29 cellular contexts compared by ENCODE assay signal in genomic region chr5:73337586-73337985, GRCh38.
DNase-seq lines count a peak whose midpoint lies in the region; ATAC-seq and TF ChIP-seq lines count a peak whose summit lies in the region.
"Had no signal": no experiment of that assay in that cellular context is flagged by ENCODE, and none has a peak within 500 bp of the region (broad histone marks: within the 10 kb centered on the region; RNA-seq: fewer than 3 reads in every experiment).

No MANE protein-coding gene starts in this region.

- no peak for TF ChIP-seq EP300 in SK-N-SH (IDR thresholded peaks at IDR 0.05; ENCODE audit: borderline replicate concordance in 1 of 2, low read depth in 1 of 2, low read length in 1 of 2)
- no peak for TF ChIP-seq EP300 in esophagus muscularis mucosa (IDR thresholded peaks at IDR 0.05)

- no peaks in the 10 kb centered on the region for H3K9me2 ChIP-seq in SK-N-SH

- peaks cover 63% of the 10 kb centered on the region for H3K4me1 Mint-ChIP-seq in osteocyte (ENCODE audit: unreplicated experiment)
- H3K4me1 Mint-ChIP-seq: activated CD4-positive, alpha-beta memory T cell treated with anti-CD3 and anti-CD28 coated beads, Interleukin-2, amount 10 ng/mL, durations not matched to agents 7 days and 5 days; activated naive CD4-positive, alpha-beta T cell treated with anti-CD3 and anti-CD28 coated beads, Interleukin-2, amount 10 ng/mL, durations not matched to agents 7 days and 5 days; naive B cell; stimulated activated memory B cell treated with anti-CD40 and anti-IgM and Interleukin-4, amounts not matched to agents 10 μg/mL and 1 μg/mL and 100 μg/mL, for 72 hours had no signal

- no peak for ATAC-seq in SK-N-SH treated with all-trans-retinoic acid at 6 μM for 48 hours
- no peak for ATAC-seq in left ventricle myocardium superior
- no peak for ATAC-seq in HG03521 (IDR thresholded peaks at IDR 0.05; ENCODE audit: unreplicated experiment)
- ATAC-seq: effector memory CD8-positive, alpha-beta T cell; K562; stimulated activated memory B cell treated with anti-CD40 and anti-IgM and Interleukin-4, amounts not matched to agents 10 μg/mL and 1 μg/mL and 100 μg/mL, for 72 hours; upper lobe of right lung had no signal

- H3K27me3 Mint-ChIP-seq in osteocyte (ENCODE audit: unreplicated experiment) = no peaks in the 10 kb centered on the region

- H3K36me3 ChIP-seq in SK-N-SH (replicated peaks in 1 of 2; ENCODE audit: control insufficient read depth in 1 of 2, insufficient read depth in 2 of 2, low read length in 1 of 2) (no peaks in the 10 kb centered on the region), esophagus muscularis mucosa (no peaks in the 10 kb centered on the region), SJCRH30 (no peaks in the 10 kb centered on the region)
- H3K36me3 ChIP-seq: upper lobe of right lung had no signal

- TF ChIP-seq CTCF in SK-N-SH (IDR thresholded peaks at IDR 0.05) = no peak
- no peak for TF ChIP-seq CTCF in esophagus muscularis mucosa (IDR thresholded peaks at IDR 0.05)
- TF ChIP-seq CTCF in osteocyte (IDR thresholded peaks at IDR 0.05) = no peak

- H3K4me1 ChIP-seq in SK-N-SH (ENCODE audit: control insufficient read depth in 1 of 2, insufficient read depth in 2 of 2, low read depth in 1 of 2, low read length in 1 of 2) = peaks cover 0 to 14% of the 10 kb centered on the region in 2 experiments; a peak in 2 of 4 replicates
- peaks cover 0 to 7% (median 3%) of the 10 kb centered on the region in 4 donors for H3K4me1 ChIP-seq in esophagus muscularis mucosa
- H3K4me1 ChIP-seq in SJCRH30 = no peaks in the 10 kb centered on the region
- H3K4me1 ChIP-seq: upper lobe of right lung had no signal

- peak overlapping the region; percentile 98 for H3K27ac Mint-ChIP-seq in osteocyte (ENCODE audit: unreplicated experiment)
- H3K27ac Mint-ChIP-seq: activated CD4-positive, alpha-beta memory T cell treated with anti-CD3 and anti-CD28 coated beads, Interleukin-2, amount 10 ng/mL, durations not matched to agents 7 days and 5 days; activated naive CD4-positive, alpha-beta T cell treated with anti-CD3 and anti-CD28 coated beads, Interleukin-2, amount 10 ng/mL, durations not matched to agents 7 days and 5 days; CD4-positive, alpha-beta T cell; effector memory CD8-positive, alpha-beta T cell; mesothelial cell of epicardium; naive B cell; stimulated activated memory B cell treated with anti-CD40 and anti-IgM and Interleukin-4, amounts not matched to agents 10 μg/mL and 1 μg/mL and 100 μg/mL, for 72 hours; T-helper 2 cell treated with Interferon-gamma antibody and Interleukin-4, amounts not matched to agents 5 μg/mL and 100 μg/mL, for 36 hours had no signal

- POLR2A ChIA-PET in SK-N-SH (lab: Yijun Ruan, JAX) = no interaction called here

- H3K36me3 Mint-ChIP-seq in osteocyte (ENCODE audit: unreplicated experiment) = peaks cover under 1% of the 10 kb centered on the region
- H3K36me3 Mint-ChIP-seq: activated naive CD4-positive, alpha-beta T cell treated with anti-CD3 and anti-CD28 coated beads, Interleukin-2, amount 10 ng/mL, durations not matched to agents 7 days and 5 days; mesothelial cell of epicardium had no signal

- DNase-seq in SK-N-SH (no peak), esophagus muscularis mucosa (ENCODE audit: extremely low spot score) (no peak), osteocyte (ENCODE audit: extremely low spot score, unreplicated experiment) (no peak), NCI-H2227 (lab: John Stamatoyannopoulos, UW; ENCODE audit: unreplicated experiment) (no peak), left ventricle myocardium superior (no peak), SJCRH30 (no peak)
- DNase-seq: activated CD4-positive, alpha-beta memory T cell treated with anti-CD3 and anti-CD28 coated beads, Interleukin-2, amount 10 ng/mL, durations not matched to agents 7 days and 5 days; activated CD4-positive, alpha-beta T cell treated with anti-CD3 and anti-CD28 coated beads for 1 hour; activated CD8-positive, alpha-beta memory T cell treated with anti-CD3 and anti-CD28 coated beads, Interleukin-2, amount 50 U/mL, for 48 hours; activated naive CD4-positive, alpha-beta T cell treated with anti-CD3 and anti-CD28 coated beads, Interleukin-2, amount 10 ng/mL, durations not matched to agents 7 days and 5 days; CD4-positive, alpha-beta T cell; effector memory CD8-positive, alpha-beta T cell; erythroblast; head of caudate nucleus; islet precursor cell; naive B cell; NCI-H1048; NCI-H187; NCI-H2227 treated with DMSO at 0.1 percent for 48 hours; NK-92 treated with Interleukin-12 subunit alpha and Interleukin-12 subunit beta, amount 100 ng/mL, for 24 hours; Right ventricle myocardium superior; upper lobe of right lung had no signal

- WGBS in SK-N-SH (ENCODE audit: low lambda C conversion rate) = 83% methylated on average over 5 of the region's 5 CpGs
- WGBS in esophagus muscularis mucosa = 84% methylated on average over 5 of the region's 5 CpGs

- H3F3A ChIP-seq in SK-N-SH (replicated peaks; ENCODE audit: insufficient read depth) = peaks cover 17% of the 10 kb centered on the region

- peak overlapping the region; percentile 33; the same call in 1 of the 2 replicates for H3K9ac ChIP-seq in SK-N-SH

- H3K9me3 Mint-ChIP-seq in osteocyte (ENCODE audit: unreplicated experiment) = peaks cover under 1% of the 10 kb centered on the region
- H3K9me3 Mint-ChIP-seq: activated CD4-positive, alpha-beta memory T cell treated with anti-CD3 and anti-CD28 coated beads, Interleukin-2, amount 10 ng/mL, durations not matched to agents 7 days and 5 days; activated naive CD4-positive, alpha-beta T cell treated with anti-CD3 and anti-CD28 coated beads, Interleukin-2, amount 10 ng/mL, durations not matched to agents 7 days and 5 days; CD4-positive, alpha-beta T cell; T-helper 2 cell treated with Interferon-gamma antibody and Interleukin-4, amounts not matched to agents 5 μg/mL and 100 μg/mL, for 36 hours had no signal

- H3K27me3 ChIP-seq in SK-N-SH (ENCODE audit: insufficient read depth) (no peaks in the 10 kb centered on the region), esophagus muscularis mucosa (peaks cover 0 to 26% (median 0%) of the 10 kb centered on the region in 4 donors), SJCRH30 (peaks cover 16% of the 10 kb centered on the region)

- H3K79me2 ChIP-seq in SK-N-SH (ENCODE audit: insufficient read depth) = no peaks in the 10 kb centered on the region

- TF ChIP-seq POLR2A in esophagus muscularis mucosa (IDR thresholded peaks at IDR 0.05; ENCODE audit: low read depth) = no peak

- H3K9me3 ChIP-seq in SK-N-SH (no peaks in the 10 kb centered on the region), esophagus muscularis mucosa (peaks cover 0 to 4% (median 0%) of the 10 kb centered on the region in 4 donors), SJCRH30 (replicated peaks) (no peaks in the 10 kb centered on the region; the same call in 1 of the 2 replicates)
- H3K9me3 ChIP-seq: upper lobe of right lung had no signal

- CTCF ChIA-PET in SK-N-SH (lab: Yijun Ruan, JAX) = interaction anchor here (0.6 kb wide), 1 partner anchor 32 kb away, joined by 3 read pairs; no protein-coding TSS in a partner anchor

- H3K4me3 ChIP-seq in SK-N-SH (ENCODE audit: low read depth in 2 of 2, low read length in 1 of 2) (no peak overlapping the region), esophagus muscularis mucosa (no peak overlapping the region), SJCRH30 (no peak overlapping the region)
- H3K4me3 ChIP-seq: coronary artery, K562, upper lobe of right lung had no signal

- no peaks in the 10 kb centered on the region for H4K20me1 ChIP-seq in SK-N-SH (ENCODE audit: insufficient read depth)

- intact Hi-C loops in esophagus muscularis mucosa (cut with DNase I) (no loop called here), left ventricle myocardium superior (cut with micrococcal nuclease) (no loop called here)

- H3K27ac ChIP-seq in SK-N-SH (ENCODE audit: low read depth in 2 of 2, low read length in 1 of 2) (peak overlapping the region in 1 of 2 experiments; percentile 75; a peak in 2 of 4 replicates), esophagus muscularis mucosa (replicated peaks in 1 of 4) (peak overlapping the region in 3 of 4 donors; percentile 5 to 65 (median 55)), SJCRH30 (no peak overlapping the region)
- H3K27ac ChIP-seq: coronary artery, upper lobe of right lung had no signal

- H3K4me2 ChIP-seq in SK-N-SH = peak overlapping the region; percentile 26

- H3K4me3 Mint-ChIP-seq in osteocyte (ENCODE audit: unreplicated experiment) = peak overlapping the region; percentile 64
- H3K4me3 Mint-ChIP-seq: activated CD4-positive, alpha-beta memory T cell treated with anti-CD3 and anti-CD28 coated beads, Interleukin-2, amount 10 ng/mL, durations not matched to agents 7 days and 5 days; activated naive CD4-positive, alpha-beta T cell treated with anti-CD3 and anti-CD28 coated beads, Interleukin-2, amount 10 ng/mL, durations not matched to agents 7 days and 5 days; CD4-positive, alpha-beta T cell; effector memory CD8-positive, alpha-beta T cell; mesothelial cell of epicardium; naive B cell; stimulated activated memory B cell treated with anti-CD40 and anti-IgM and Interleukin-4, amounts not matched to agents 10 μg/mL and 1 μg/mL and 100 μg/mL, for 72 hours; T-helper 2 cell treated with Interferon-gamma antibody and Interleukin-4, amounts not matched to agents 5 μg/mL and 100 μg/mL, for 36 hours had no signal

- no peak overlapping the region for H2AFZ ChIP-seq in SK-N-SH (ENCODE audit: low read depth)

- no peak for TF ChIP-seq RAD21 in SK-N-SH (IDR thresholded peaks at IDR 0.05; ENCODE audit: low read length)

TF ChIP-seq in SK-N-SH, 30 proteins besides CTCF, POLR2A, EP300 and RAD21 (continues in another document):
- TF ChIP-seq MAX (IDR thresholded peaks at IDR 0.05; ENCODE audit: low read depth) = no peak
- no peak for TF ChIP-seq MXI1 (IDR thresholded peaks at IDR 0.05; ENCODE audit: low read depth, low read length)
- TF ChIP-seq POLR2AphosphoS5 (IDR thresholded peaks at IDR 0.05; ENCODE audit: low read depth, low read length) = no peak
- TF ChIP-seq TEAD4 (IDR thresholded peaks at IDR 0.05; ENCODE audit: borderline replicate concordance, insufficient read depth) = no peak
- TF ChIP-seq CHD2 (IDR thresholded peaks at IDR 0.05; ENCODE audit: low read length, partially characterized antibody) = no peak
